1 cellular context compared by ENCODE assay signal in genomic region chr1:67766117-67766978, GRCh38.
TF ChIP-seq lines count a peak whose summit lies in the region.

No MANE protein-coding gene starts in this region.

TF ChIP-seq in HCT116, 20 proteins besides CTCF, POLR2A, EP300 and RAD21 (continued from another document):
- no peak for TF ChIP-seq CEBPB (IDR thresholded peaks at IDR 0.05; ENCODE audit: low read depth)
